Comparison of ENCODE assay signal across 17 cellular contexts in genomic region chr17:77245162-77245926, GRCh38.
DNase-seq lines count a peak whose midpoint lies in the region; ATAC-seq and TF ChIP-seq lines count a peak whose summit lies in the region.
"Had no signal": no experiment of that assay in that cellular context is flagged by ENCODE, and none has a peak within 500 bp of the region (broad histone marks: within the 10 kb centered on the region; RNA-seq: fewer than 3 reads in every experiment).

No MANE protein-coding gene starts in this region.

- H3K4ac ChIP-seq in IMR-90 (ENCODE audit: low read depth, low read length): no peak overlapping the region

- H2AFZ ChIP-seq in IMR-90 (replicated peaks; ENCODE audit: low read length, poor library complexity): peak overlapping the region; percentile 61

- dilution Hi-C loops in IMR-90 (cut with HindIII; ENCODE audit: low sequenced_read_pairs, unreplicated experiment): no loop called here

- in situ Hi-C loops in IMR-90 (cut with MboI; ENCODE audit: low sequenced_read_pairs): loop anchor here (25.0 kb wide), 1 partner anchor 383 kb away; the partner anchor contains the start of gene MGAT5B

- no peaks in the 10 kb centered on the region for H3K36me3 ChIP-seq in GM06990 (ENCODE audit: control insufficient read depth, insufficient read depth, low read length)
- H3K36me3 ChIP-seq in IMR-90 (ENCODE audit: control insufficient read depth, insufficient read depth, low read length): no peaks in the 10 kb centered on the region
- no peaks in the 10 kb centered on the region for H3K36me3 ChIP-seq in right atrium auricular region
- H3K36me3 ChIP-seq: gastroesophageal sphincter, left lung, uterus had no signal

- POLR2A ChIA-PET in IMR-90 (lab: Charles Lee; ENCODE audit: unreplicated experiment): no interaction called here

- no peaks in the 10 kb centered on the region for H3K79me1 ChIP-seq in IMR-90 (ENCODE audit: low read depth in 1 of 2, low read length in 2 of 2)

- TF ChIP-seq POLR2A in IMR-90 (IDR thresholded peaks at IDR 0.05; ENCODE audit: low read depth, low read length): no peak

- H3K23ac ChIP-seq in IMR-90 (ENCODE audit: low read depth, low read length): no peak overlapping the region

- CTCF ChIA-PET in IMR-90 (lab: Yijun Ruan, JAX): no interaction called here

- no peak overlapping the region for H2BK15ac ChIP-seq in IMR-90 (ENCODE audit: low read depth, low read length)

- H2AK9ac ChIP-seq in IMR-90 (replicated peaks; ENCODE audit: low read depth, low read length, poor library complexity): no peak overlapping the region

- no peak overlapping the region for H4K91ac ChIP-seq in IMR-90 (ENCODE audit: insufficient read depth, low read depth, low read length)

- H4K20me1 ChIP-seq in IMR-90 (ENCODE audit: insufficient read depth, low read length): no peaks in the 10 kb centered on the region

- no peak overlapping the region for H3K18ac ChIP-seq in IMR-90 (ENCODE audit: low read depth, low read length)

- no peak overlapping the region for H3K14ac ChIP-seq in IMR-90 (replicated peaks; ENCODE audit: low read depth, low read length)

- H3K4me1 ChIP-seq in IMR-90 (ENCODE audit: control insufficient read depth, insufficient read depth, low read length) (peaks cover 4% of the 10 kb centered on the region; the same call in 1 of the 2 replicates), right atrium auricular region (peaks cover 0 to 14% of the 10 kb centered on the region in 2 donors)

- no peak overlapping the region for H3K56ac ChIP-seq in IMR-90 (ENCODE audit: extremely low read depth, insufficient read depth, low read length)

- H3K9me3 ChIP-seq in IMR-90 (ENCODE audit: control insufficient read depth, insufficient read depth, low read length) (no peaks in the 10 kb centered on the region), right atrium auricular region (no peaks in the 10 kb centered on the region)
- H3K9me3 ChIP-seq: gastroesophageal sphincter, left lung, uterus had no signal

- H2BK5ac ChIP-seq in IMR-90 (ENCODE audit: low read depth, low read length, poor library complexity, severe bottlenecking): no peak overlapping the region

- H2AK5ac ChIP-seq in IMR-90 (ENCODE audit: low read depth, low read length): no peak overlapping the region

- no peak overlapping the region for H3K4me3 ChIP-seq in GM06990 (replicated peaks; ENCODE audit: low read depth, low read length)
- no peak overlapping the region for H3K4me3 ChIP-seq in IMR-90 (ENCODE audit: insufficient read depth, low read depth, low read length)
- H3K4me3 ChIP-seq in right atrium auricular region: no peak overlapping the region
- H3K4me3 ChIP-seq: gastroesophageal sphincter, left lung, skin epidermis, uterus had no signal

- no peak overlapping the region for H3K4me2 ChIP-seq in IMR-90 (ENCODE audit: low read depth, low read length)

- no peaks in the 10 kb centered on the region for H3K27me3 ChIP-seq in GM06990 (replicated peaks; ENCODE audit: control insufficient read depth, insufficient read depth, low read length)
- no peaks in the 10 kb centered on the region; the same call in 1 of the 2 replicates for H3K27me3 ChIP-seq in IMR-90 (ENCODE audit: control insufficient read depth, insufficient read depth, low read length)
- no peaks in the 10 kb centered on the region for H3K27me3 ChIP-seq in right atrium auricular region
- H3K27me3 ChIP-seq: uterus had no signal

- ATAC-seq in GM18873 (IDR thresholded peaks at IDR 0.05; ENCODE audit: low FRiP score, unreplicated experiment): peak; percentile 51
- peak; percentile 42 for ATAC-seq in HG02571 (IDR thresholded peaks at IDR 0.05; ENCODE audit: unreplicated experiment)
- no peak for ATAC-seq in IMR-90 (ENCODE audit: low read depth)
- ATAC-seq in SK-N-SH treated with all-trans-retinoic acid at 6 μM for 48 hours: no peak
- ATAC-seq: CD8-positive, alpha-beta T cell; gastroesophageal sphincter; left lung had no signal

- H4K5ac ChIP-seq in IMR-90 (ENCODE audit: low read depth, low read length): no peak overlapping the region

- TF ChIP-seq RAD21 in IMR-90 (IDR thresholded peaks at IDR 0.05; ENCODE audit: low read length): no peak

- no peak overlapping the region for H4K8ac ChIP-seq in IMR-90 (ENCODE audit: low read depth in 2 of 2, low read length in 2 of 2)

- WGBS in IMR-90 (ENCODE audit: extremely low coverage in 2 of 2, insufficient read length in 1 of 2), 2 experiments: 69% methylated on average over 9 of the region's 18 CpGs; no CpG with 5 or more reads in 1 of the 2 experiments

- no peak overlapping the region for H2BK120ac ChIP-seq in IMR-90 (ENCODE audit: low read depth, low read length)

- DNase-seq in GM06990 (ENCODE audit: extremely low read depth, insufficient read length) (peak; percentile 74), IMR-90 (no peak), HT-29 (ENCODE audit: low spot score) (no peak), right atrium auricular region (ENCODE audit: low spot score) (no peak), germinal center (ENCODE audit: low spot score) (no peak)
- DNase-seq: amniotic stem cell; CD8-positive, alpha-beta T cell; effector CD4-positive, alpha-beta T cell; H9; SW 1271; uterus had no signal

- BruUV-seq in IMR-90 (replicated peaks; lab: Mats Ljungman, UMichigan): no TSS peak

- H3K27ac ChIP-seq in IMR-90 (ENCODE audit: insufficient read depth, low read length): no peak overlapping the region
- no peak overlapping the region for H3K27ac ChIP-seq in right atrium auricular region
- H3K27ac ChIP-seq: gastroesophageal sphincter, left lung, skin epidermis, uterus had no signal

- intact Hi-C loops in IMR-90 (cut with micrococcal nuclease): loop anchor here (5.0 kb wide), 1 partner anchor 378 kb away; the partner anchor contains the start of gene MGAT5B

- no peaks in the 10 kb centered on the region for H3K9me1 ChIP-seq in IMR-90 (ENCODE audit: insufficient read depth, low read length)

- no peak overlapping the region for H3K9ac ChIP-seq in IMR-90 (ENCODE audit: low read depth, low read length)

- no peak overlapping the region for H2BK20ac ChIP-seq in IMR-90 (ENCODE audit: low read depth, low read length)

- TF ChIP-seq CTCF in GM06990 (IDR thresholded peaks at IDR 0.05; ENCODE audit: insufficient read depth, low read length, poor library complexity, severe bottlenecking) (no peak), IMR-90 (conservative IDR thresholded peaks at IDR 0.05; ENCODE audit: low read depth, low read length) (no peak), right atrium auricular region (IDR thresholded peaks at IDR 0.05) (no peak)

TF ChIP-seq in IMR-90, 13 proteins besides CTCF, POLR2A, EP300 and RAD21 (continues in another document):
- TF ChIP-seq MAFK (IDR thresholded peaks at IDR 0.05; ENCODE audit: low read depth, low read length) (no peak), MAZ (IDR thresholded peaks at IDR 0.05; ENCODE audit: borderline replicate concordance, low read depth, low read length) (no peak), CEBPB (IDR thresholded peaks at IDR 0.05; ENCODE audit: low read depth, low read length) (no peak), USF2 (IDR thresholded peaks at IDR 0.05; ENCODE audit: low read depth, low read length) (no peak), SMC3 (IDR thresholded peaks at IDR 0.05; ENCODE audit: low read depth, low read length) (no peak), NFE2L2 (IDR thresholded peaks at IDR 0.05; ENCODE audit: low read depth, low read length) (no peak), CHD1 (IDR thresholded peaks at IDR 0.05; ENCODE audit: low read depth, low read length) (no peak)

TF ChIP-seq in SK-N-SH treated with all-trans-retinoic acid at 6 μM for 48 hours, 23 proteins besides CTCF, POLR2A, EP300 and RAD21 (continues in another document):
- no peak for TF ChIP-seq ISL1 (CRISPR knock-in tag; IDR thresholded peaks at IDR 0.05)
- no peak for TF ChIP-seq ZFP30 (CRISPR knock-in tag; IDR thresholded peaks at IDR 0.05)
- TF ChIP-seq POU6F1 (CRISPR knock-in tag; IDR thresholded peaks at IDR 0.05; ENCODE audit: borderline replicate concordance, low read depth): no peak
- no peak for TF ChIP-seq TOX (CRISPR knock-in tag; IDR thresholded peaks at IDR 0.05; ENCODE audit: borderline replicate concordance)
- TF ChIP-seq ZC3H10 (CRISPR knock-in tag; IDR thresholded peaks at IDR 0.05): no peak
- TF ChIP-seq CSRNP3 (CRISPR knock-in tag; IDR thresholded peaks at IDR 0.05): no peak
- TF ChIP-seq RARB (CRISPR knock-in tag; IDR thresholded peaks at IDR 0.05): no peak
- TF ChIP-seq ZNF8 (CRISPR knock-in tag; IDR thresholded peaks at IDR 0.05): no peak

Comparison
In these comparisons a context has a peak if more than half of its experiments do, and no peak if none do; other contexts are left out.
1. ATAC-seq: peak in GM18873 (single experiment) and HG02571 (single experiment); none in IMR-90 (single experiment) and SK-N-SH treated with all-trans-retinoic acid at 6 μM for 48 hours (single experiment).